ENCODE assay signal across 9 cellular contexts in genomic region chr9:131668439-131669233, GRCh38.
DNase-seq lines count a peak whose midpoint lies in the region; ATAC-seq, FAIRE-seq and TF ChIP-seq lines count a peak whose summit lies in the region.
"Had no signal": no experiment of that assay in that cellular context is flagged by ENCODE, and none has a peak within 500 bp of the region (broad histone marks: within the 10 kb centered on the region; RNA-seq: fewer than 3 reads in every experiment).

No MANE protein-coding gene starts in this region.

- peak; percentile 74 for FAIRE-seq in GM12892 (lab: Jason Lieb, UNC)

- H3K27ac ChIP-seq in left lung, result peak overlapping the region; percentile 69 to 71
- H3K27ac ChIP-seq: SK-N-MC had no signal

- no peaks in the 10 kb centered on the region for H3K27me3 ChIP-seq in left lung

- ATAC-seq in HG03135 (IDR thresholded peaks at IDR 0.05; ENCODE audit: unreplicated experiment) (peak; percentile 45), left lung (peak; percentile 56)

- no peaks in the 10 kb centered on the region for H3K36me3 ChIP-seq in left lung

- DNase-seq in GM12892 (ENCODE audit: insufficient read length), result no peak
- peak; percentile 44 to 79 (median 64) for DNase-seq in T-helper 1 cell
- DNase-seq in amniotic epithelial cell (ENCODE audit: low read depth), result peak; percentile 65
- peak in 1 of 2 donors; percentile 74 for DNase-seq in left lung
- DNase-seq in stimulated activated CD8-positive, alpha-beta memory T cell treated with anti-CD3 and anti-CD28 coated beads, Interleukin-12 subunit alpha, Interleukin-12 subunit beta, amount 100 ng/mL, for 1 hour (ENCODE audit: low read depth), result peak; percentile 41
- no peak for DNase-seq in iPS-NIHi11 (ENCODE audit: low spot score)
- DNase-seq in DMS53 treated with DMSO at 0.1 percent for 48 hours (lab: John Stamatoyannopoulos, UW; ENCODE audit: unreplicated experiment), result no peak

- TF ChIP-seq CTCF in left lung (IDR thresholded peaks at IDR 0.05), result no peak

- intact Hi-C loops in left lung (cut with DNase I), result no loop called here

- H3K4me1 ChIP-seq in left lung, result peaks cover 20 to 79% of the 10 kb centered on the region in 2 donors

- no peaks in the 10 kb centered on the region for H3K9me3 ChIP-seq in left lung

- H3K4me3 ChIP-seq in left lung, result no peak overlapping the region
- H3K4me3 ChIP-seq: SK-N-MC had no signal

- 0 out of 2 replicates have a peak, but pooled peaks have one; percentile 3 for TF ChIP-seq POLR2A in GM12892 (IDR thresholded peaks at IDR 0.05; ENCODE audit: low read depth, low read length)

Comparison
In these comparisons a context has a peak if more than half of its experiments do, and no peak if none do; other contexts are left out.
1. DNase-seq: peak in T-helper 1 cell (5 of 5), amniotic epithelial cell (single experiment) and stimulated activated CD8-positive, alpha-beta memory T cell treated with anti-CD3 and anti-CD28 coated beads, Interleukin-12 subunit alpha, Interleukin-12 subunit beta, amount 100 ng/mL, for 1 hour (single experiment); none in GM12892 (single experiment), iPS-NIHi11 (single experiment) and DMS53 treated with DMSO at 0.1 percent for 48 hours (single experiment).